Comparison of ENCODE assay signal across 3 cellular contexts in genomic region chr4:174091130-174091529, GRCh38.
TF ChIP-seq lines count a peak whose summit lies in the region.

No MANE protein-coding gene starts in this region.

TF ChIP-seq in A549, 52 proteins besides CTCF, POLR2A, EP300 and RAD21 (continued from another document):
- peak; percentile 54 for TF ChIP-seq MAFK (IDR thresholded peaks at IDR 0.05; ENCODE audit: partially characterized antibody)

TF ChIP-seq in IMR-90, 13 proteins besides CTCF, POLR2A, EP300 and RAD21 (continued from another document):
- TF ChIP-seq SMC3 (IDR thresholded peaks at IDR 0.05; ENCODE audit: low read depth, low read length) (no peak), MXI1 (IDR thresholded peaks at IDR 0.05; ENCODE audit: borderline replicate concordance, low read depth, low read length) (no peak), MAFK (IDR thresholded peaks at IDR 0.05; ENCODE audit: low read depth, low read length) (peak; percentile 85), BHLHE40 (IDR thresholded peaks at IDR 0.05; ENCODE audit: low read depth, low read length) (no peak)

TF ChIP-seq in K562, 482 proteins besides CTCF, POLR2A, EP300 and RAD21 (continued from another document):
- TF ChIP-seq ZNF316 (IDR thresholded peaks at IDR 0.05): peak; percentile 56; the same call in 1 of the 2 replicates
- TF ChIP-seq MAFK (IDR thresholded peaks at IDR 0.05; ENCODE audit: low read length): peak; percentile 38; the same call in 1 of the 2 replicates
